10 cellular contexts compared by ENCODE assay signal in the genomic region with DNA sequence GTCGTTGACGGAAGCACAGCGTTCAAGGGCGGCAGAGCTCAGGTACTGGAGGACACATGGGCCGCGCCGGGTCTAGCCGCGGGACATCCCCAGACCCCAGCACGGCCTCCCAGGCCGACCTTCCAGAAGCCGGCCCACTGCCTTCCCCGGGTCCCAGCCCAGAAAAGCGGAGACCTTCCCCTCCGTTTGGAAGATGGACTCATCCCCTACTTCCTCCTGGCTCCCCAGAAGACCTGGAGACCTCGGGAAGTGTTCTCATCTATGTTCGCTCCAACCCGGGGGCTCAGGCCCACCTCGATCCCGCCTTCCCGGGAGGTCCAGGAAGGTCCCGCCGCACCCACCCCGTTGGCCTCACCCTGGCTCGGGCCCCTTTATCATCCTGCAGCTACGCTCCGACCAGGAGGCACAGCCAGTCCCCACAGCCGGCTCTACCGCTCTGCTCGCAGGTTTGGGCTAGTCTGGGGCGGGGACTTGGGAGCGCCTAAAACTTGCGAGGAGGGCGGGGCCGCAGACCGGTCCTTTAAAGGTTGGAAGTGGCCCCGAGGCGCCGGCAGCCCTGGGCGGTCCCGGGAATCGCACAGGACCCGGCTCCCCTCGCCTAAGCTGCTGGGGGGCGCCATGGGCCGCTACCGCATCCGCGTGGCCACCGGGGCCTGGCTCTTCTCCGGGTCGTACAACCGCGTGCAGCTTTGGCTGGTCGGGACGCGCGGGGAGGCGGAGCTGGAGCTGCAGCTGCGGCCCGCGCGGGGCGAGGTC. TPM values are rescaled to one million over a fixed set of nuclear protein-coding genes. Genes with fewer than 3 reads are reported as not detected.
A peak's percentile ranks its signal among the peaks of the same experiment; 100 is the strongest.
DNase-seq lines count a peak whose midpoint lies in the region; ATAC-seq, FAIRE-seq and TF ChIP-seq lines count a peak whose summit lies in the region.
"Had no signal": no experiment of that assay in that cellular context is flagged by ENCODE, and none has a peak within 500 bp of the region (broad histone marks: within the 10 kb centered on the region; RNA-seq: fewer than 3 reads in every experiment).

Gene ALOX12 (plus strand): TSS at position 550 of the 756 bp plus-strand sequence. CDS start 69 bp downstream, at position 619.

- ATAC-seq in esophagus mucosa (peak; percentile 95), HepG2 (no peak), HG03097 (IDR thresholded peaks at IDR 0.05; ENCODE audit: low FRiP score, unreplicated experiment) (no peak)
- ATAC-seq in stimulated activated effector memory CD8-positive, alpha-beta T cell treated with anti-CD3 and anti-CD28 coated beads, Interleukin-12 subunit alpha, Interleukin-12 subunit beta, amount 100 ng/mL, for 72 hours = no peak

- H2AFZ ChIP-seq in HepG2 (ENCODE audit: low read length) = no peak within 1 kb of the TSS

- TF ChIP-seq POLR2A in HepG2 (IDR thresholded peaks at IDR 0.05; ENCODE audit: insufficient read depth in 1 of 2, low read depth in 2 of 2, low read length in 2 of 2) = no peak

- H3K9me3 Mint-ChIP-seq in stimulated activated effector memory CD8-positive, alpha-beta T cell treated with anti-CD3 and anti-CD28 coated beads, Interleukin-12 subunit alpha, Interleukin-12 subunit beta, amount 100 ng/mL, for 72 hours = no peaks in the 10 kb centered on the region

- H3K4me3 Mint-ChIP-seq in stimulated activated effector memory CD8-positive, alpha-beta T cell treated with anti-CD3 and anti-CD28 coated beads, Interleukin-12 subunit alpha, Interleukin-12 subunit beta, amount 100 ng/mL, for 72 hours = no peak within 1 kb of the TSS

- DNase-seq in HepG2 (ENCODE audit: low spot score) = no peak
- no peak for DNase-seq in stimulated activated effector memory CD8-positive, alpha-beta T cell treated with anti-CD3 and anti-CD28 coated beads, Interleukin-12 subunit alpha, Interleukin-12 subunit beta, amount 100 ng/mL, for 72 hours (ENCODE audit: low spot score in 2 of 2)
- DNase-seq in GDM1 (lab: John Stamatoyannopoulos, UW) = no peak
- no peak for DNase-seq in GM19240 (ENCODE audit: insufficient read length, low spot score)
- DNase-seq in glomerular visceral epithelial cell (ENCODE audit: extremely low spot score) = no peak
- DNase-seq: activated CD4-positive, alpha-beta T cell treated with anti-CD3 and anti-CD28 coated beads, Interleukin-2, amount 50 U/mL, for 48 hours; SK-N-SH had no signal

- CTCF ChIA-PET in HepG2 (lab: Yijun Ruan, JAX; ENCODE audit: low intra/inter-chr PET ratio, low total read pairs) = no interaction called here

- H3K9me3 ChIP-seq in HUES48 (ENCODE audit: control insufficient read depth, insufficient read depth, low read length) (no peaks in the 10 kb centered on the region), HepG2 (ENCODE audit: low read length) (no peaks in the 10 kb centered on the region)
- H3K9me3 ChIP-seq: SK-N-SH had no signal

- TF ChIP-seq CTCF in HepG2 (CRISPR knock-in tag; IDR thresholded peaks at IDR 0.05) = no peak

- in situ Hi-C loops in HepG2 (cut with HindIII; ENCODE audit: extremely low pct_ligation_motif_present, low pct_unique_long_range_greater_than_20kb) = no loop called here

- H3K4me1 ChIP-seq in HUES48 (ENCODE audit: control insufficient read depth, insufficient read depth, low read length) (no peaks in the 10 kb centered on the region), HepG2 (ENCODE audit: insufficient read depth, low read length) (no peaks in the 10 kb centered on the region)

- peak within 1 kb of the TSS; percentile 77 for H3K4me3 ChIP-seq in HUES48 (ENCODE audit: low read depth, low read length)
- no peak within 1 kb of the TSS for H3K4me3 ChIP-seq in HepG2 (replicated peaks in 1 of 3; ENCODE audit: insufficient read depth in 1 of 3, low read depth in 2 of 3, low read length in 3 of 3)

- H3K9ac ChIP-seq in HUES48 (ENCODE audit: low read depth, low read length) (0 out of 2 replicates have a peak within 1 kb of the TSS, but pooled peaks have one; percentile 14), HepG2 (ENCODE audit: insufficient read depth, low read depth, low read length) (no peak within 1 kb of the TSS)
- H3K9ac ChIP-seq: SK-N-SH had no signal

- peaks cover 12% of the 10 kb centered on the region for H3K4me1 Mint-ChIP-seq in stimulated activated effector memory CD8-positive, alpha-beta T cell treated with anti-CD3 and anti-CD28 coated beads, Interleukin-12 subunit alpha, Interleukin-12 subunit beta, amount 100 ng/mL, for 72 hours

- H4K20me1 ChIP-seq in HepG2 (ENCODE audit: insufficient read depth, low read length) = no peaks in the 10 kb centered on the region

- TF ChIP-seq EP300 in HepG2 (IDR thresholded peaks at IDR 0.05; ENCODE audit: low read depth in 2 of 2, low read length in 2 of 2) = no peak
- no peak for TF ChIP-seq EP300 in HepG2 (CRISPR knock-in tag; IDR thresholded peaks at IDR 0.05; ENCODE audit: borderline replicate concordance)

- no TSS peak for BruUV-seq in HepG2 (replicated peaks; lab: Mats Ljungman, UMichigan)

- FAIRE-seq in HepG2 (lab: Jason Lieb, UNC) = no peak

- H3K27ac ChIP-seq in HUES48 (ENCODE audit: low read depth, low read length) (no peak within 1 kb of the TSS), HepG2 (ENCODE audit: extremely low read length, insufficient read depth, low read length) (no peak within 1 kb of the TSS)

- WGBS in HepG2 (ENCODE audit: low lambda C conversion rate) = 93% methylated on average over 36 of the region's 64 CpGs

- H3K36me3 ChIP-seq in HUES48 (ENCODE audit: control insufficient read depth, insufficient read depth, low read length) (peaks cover 5% of the 10 kb centered on the region; the same call in 1 of the 2 replicates), HepG2 (replicated peaks in 1 of 2; ENCODE audit: control insufficient read depth in 1 of 2, insufficient read depth in 2 of 2, low read length in 2 of 2) (peaks cover 7 to 19% of the 10 kb centered on the region in 2 experiments; a peak in 4 of 5 replicates)

- peak within 1 kb of the TSS; percentile 7 for H3K27ac Mint-ChIP-seq in stimulated activated effector memory CD8-positive, alpha-beta T cell treated with anti-CD3 and anti-CD28 coated beads, Interleukin-12 subunit alpha, Interleukin-12 subunit beta, amount 100 ng/mL, for 72 hours

- TF ChIP-seq RAD21 in HepG2 (CRISPR knock-in tag; IDR thresholded peaks at IDR 0.05) = no peak

- H3K79me2 ChIP-seq in HepG2 (ENCODE audit: insufficient read depth, low read length) = no peaks in the 10 kb centered on the region

- POLR2A ChIA-PET in HepG2 (lab: Yijun Ruan, JAX) = no interaction called here

- intact Hi-C loops in HepG2 (cut with micrococcal nuclease; ENCODE audit: unreplicated experiment) = no loop called here

- H3K27me3 ChIP-seq in HUES48 (ENCODE audit: control insufficient read depth, insufficient read depth, low read length) (peaks cover 36% of the 10 kb centered on the region), HepG2 (ENCODE audit: control insufficient read depth in 1 of 2, insufficient read depth in 2 of 2, low read length in 2 of 2) (no peaks in the 10 kb centered on the region)

- peaks cover 58% of the 10 kb centered on the region for H3K36me3 Mint-ChIP-seq in stimulated activated effector memory CD8-positive, alpha-beta T cell treated with anti-CD3 and anti-CD28 coated beads, Interleukin-12 subunit alpha, Interleukin-12 subunit beta, amount 100 ng/mL, for 72 hours

- H3K4me2 ChIP-seq in HepG2 (ENCODE audit: low read depth, low read length) = no peak within 1 kb of the TSS
- H3K4me2 ChIP-seq: SK-N-SH had no signal

TF ChIP-seq in HepG2, 621 proteins besides CTCF, POLR2A, EP300 and RAD21 (continues in another document):
- no peak for TF ChIP-seq SP1 (IDR thresholded peaks at IDR 0.05)
- TF ChIP-seq SP1 (CRISPR knock-in tag; IDR thresholded peaks at IDR 0.05) = no peak
- TF ChIP-seq, protein P1, sequence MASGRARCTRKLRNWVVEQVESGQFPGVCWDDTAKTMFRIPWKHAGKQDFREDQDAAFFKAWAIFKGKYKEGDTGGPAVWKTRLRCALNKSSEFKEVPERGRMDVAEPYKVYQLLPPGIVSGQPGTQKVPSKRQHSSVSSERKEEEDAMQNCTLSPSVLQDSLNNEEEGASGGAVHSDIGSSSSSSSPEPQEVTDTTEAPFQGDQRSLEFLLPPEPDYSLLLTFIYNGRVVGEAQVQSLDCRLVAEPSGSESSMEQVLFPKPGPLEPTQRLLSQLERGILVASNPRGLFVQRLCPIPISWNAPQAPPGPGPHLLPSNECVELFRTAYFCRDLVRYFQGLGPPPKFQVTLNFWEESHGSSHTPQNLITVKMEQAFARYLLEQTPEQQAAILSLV (CRISPR knock-in tag; IDR thresholded peaks at IDR 0.05; ENCODE audit: borderline replicate concordance) = no peak
- no peak for TF ChIP-seq ZNF138 (CRISPR knock-in tag; IDR thresholded peaks at IDR 0.05; ENCODE audit: low read depth)
- 0 out of 2 replicates have a peak, but pooled peaks have one; percentile 7 for TF ChIP-seq RBFOX2 (IDR thresholded peaks at IDR 0.05; ENCODE audit: low read depth, low read length)
- TF ChIP-seq HOXA9 (CRISPR knock-in tag; IDR thresholded peaks at IDR 0.05; ENCODE audit: borderline replicate concordance) = no peak
- TF ChIP-seq AGO2 (optimal IDR thresholded peaks at IDR 0.05; ENCODE audit: low read depth, low read length) = peak; percentile 70

RNA-seq across cellular contexts. Expression of gene ALOX12, which starts in this region (rescaled TPM):
- 16.9 TPM for total RNA-seq in esophagus mucosa
- not detected in 2 replicates for total RNA-seq in HepG2 (2016; rRNA removed; fragmentation: Illumina TruSeq; extraction: Trizol)
- not detected in 2 replicates for total RNA-seq in HepG2 (2016; cell fraction: cytosol; rRNA removed; fragmentation: Illumina TruSeq; extraction: Trizol; ENCODE audit: low read depth)
- total RNA-seq in HepG2 (2016; cell fraction: insoluble cytoplasmic fraction; rRNA removed; fragmentation: Illumina TruSeq; extraction: Trizol) = not detected in 2 replicates
- total RNA-seq in HepG2 (2016; cell fraction: membrane; rRNA removed; fragmentation: Illumina TruSeq; extraction: Trizol) = not detected in 2 replicates
- total RNA-seq in HepG2 (2016; cell fraction: nucleus; rRNA removed; fragmentation: Illumina TruSeq; extraction: Trizol) = not detected in 2 replicates
- not detected in 2 replicates for polyA plus RNA-seq in HepG2 (2011; rRNA removed)
- polyA plus RNA-seq in HepG2 (2011; cell fraction: cytosol; rRNA removed) = not detected in 2 replicates
- polyA plus RNA-seq in HepG2 (2011; cell fraction: nucleus; rRNA removed) = not detected in 2 replicates
- polyA plus RNA-seq in HepG2 (2012) = 0.60 and 0.94 TPM in 2 replicates
- polyA plus RNA-seq in HepG2 (2016; cell fraction: cytosol; fragmentation: Illumina TruSeq; extraction: Trizol; ENCODE audit: low read depth) = not detected in 2 replicates
- polyA plus RNA-seq in HepG2 (2016; cell fraction: insoluble cytoplasmic fraction; fragmentation: Illumina TruSeq; extraction: Trizol; ENCODE audit: low read depth) = not detected in 2 replicates
- not detected in 2 replicates for polyA plus RNA-seq in HepG2 (2016; cell fraction: membrane; fragmentation: Illumina TruSeq; extraction: Trizol; ENCODE audit: low read depth)
- polyA plus RNA-seq in HepG2 (2016; cell fraction: nucleus; fragmentation: Illumina TruSeq; extraction: Trizol; ENCODE audit: insufficient read depth, low read depth) = not detected in 2 replicates
- not detected in 2 replicates for polyA minus RNA-seq in HepG2 (2011; rRNA and poly(A)+ RNA removed; ENCODE audit: low replicate concordance)
- polyA minus RNA-seq in HepG2 (2011; cell fraction: cytosol; rRNA and poly(A)+ RNA removed) = not detected in 2 replicates
- polyA minus RNA-seq in HepG2 (2011; cell fraction: nucleus; rRNA and poly(A)+ RNA removed) = not detected in 2 replicates
- polyA plus RNA-seq: SK-N-SH had no signal

Comparison
In these comparisons a context has a peak if more than half of its experiments do, and no peak if none do; other contexts are left out.
1. RNA of gene ALOX12 (total RNA-seq): 16.9 TPM in esophagus mucosa (single experiment); not detected in HepG2; every median in the first group is over 10 times any median in the second.